Comparison of ENCODE assay signal across 1 cellular context in the genomic region with DNA sequence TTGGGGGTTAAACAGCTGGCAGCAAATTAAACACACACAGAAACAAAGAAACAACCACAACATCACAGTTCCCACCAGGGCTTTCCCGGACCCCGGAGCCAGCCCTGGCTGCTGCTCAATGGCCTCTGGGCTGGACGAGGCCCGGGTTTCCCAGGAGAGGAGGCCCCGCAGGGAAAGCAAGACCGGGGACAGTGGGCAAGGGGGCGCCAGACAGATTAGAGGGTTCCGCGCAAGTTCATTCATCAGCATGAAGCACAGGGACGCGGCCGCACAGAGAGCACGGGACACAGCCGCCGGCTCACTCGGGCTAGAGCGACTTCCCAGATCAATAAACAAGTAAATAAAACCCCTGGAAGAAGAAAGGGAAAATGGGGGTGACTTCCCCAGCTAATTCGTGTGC.
TF ChIP-seq lines count a peak whose summit lies in the region.

No MANE protein-coding gene starts in this region.

TF ChIP-seq in GM23338, 12 proteins besides CTCF, POLR2A, EP300 and RAD21 (continued from another document):
- TF ChIP-seq REST (IDR thresholded peaks at IDR 0.05; ENCODE audit: unreplicated experiment): no peak
- no peak for TF ChIP-seq EZH2phosphoT487 (IDR thresholded peaks at IDR 0.05; ENCODE audit: unreplicated experiment)
- TF ChIP-seq JUNB (IDR thresholded peaks at IDR 0.05; ENCODE audit: unreplicated experiment): no peak
- TF ChIP-seq NANOG (IDR thresholded peaks at IDR 0.05; ENCODE audit: borderline replicate concordance): no peak
- TF ChIP-seq ETS1 (IDR thresholded peaks at IDR 0.05): no peak
- TF ChIP-seq ZNF114 (CRISPR knock-in tag; IDR thresholded peaks at IDR 0.05): no peak
- no peak for TF ChIP-seq POLR2AphosphoS5 (IDR thresholded peaks at IDR 0.05; ENCODE audit: low read depth)
- no peak for TF ChIP-seq EZH2 (IDR thresholded peaks at IDR 0.05; ENCODE audit: low read depth, unreplicated experiment)
- no peak for TF ChIP-seq CREB1 (CRISPR knock-in tag; IDR thresholded peaks at IDR 0.05; ENCODE audit: low read depth)
- TF ChIP-seq ZNF331 (CRISPR knock-in tag; IDR thresholded peaks at IDR 0.05; ENCODE audit: low read depth): no peak
